ENCODE assay signal across 11 cellular contexts in the genomic region with DNA sequence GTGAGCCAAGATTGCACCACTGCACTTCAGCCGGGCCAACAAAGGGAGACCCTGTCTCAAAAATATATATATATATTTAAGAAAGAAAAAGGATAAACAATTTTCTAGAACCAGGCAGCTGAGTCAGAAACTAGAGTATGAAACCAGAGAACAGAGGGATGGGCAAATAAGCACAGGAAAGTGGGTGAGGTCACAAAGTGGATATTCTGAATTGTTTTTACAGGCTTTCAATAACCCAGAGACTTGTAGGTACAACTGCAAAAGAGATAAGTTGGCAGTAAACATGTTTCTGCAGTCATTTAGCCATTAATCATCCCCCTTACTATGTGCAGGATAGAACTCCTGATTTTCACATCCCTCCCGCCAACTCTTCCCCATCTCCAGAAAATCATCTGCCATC.
DNase-seq lines count a peak whose midpoint lies in the region; ATAC-seq and TF ChIP-seq lines count a peak whose summit lies in the region.
"Had no signal": no experiment of that assay in that cellular context is flagged by ENCODE, and none has a peak within 500 bp of the region (broad histone marks: within the 10 kb centered on the region; RNA-seq: fewer than 3 reads in every experiment).

No MANE protein-coding gene starts in this region.

- no peak overlapping the region for H3K4me2 ChIP-seq in osteoblast (ENCODE audit: insufficient read depth, low read length)

- H3K36me3 Mint-ChIP-seq in activated naive CD4-positive, alpha-beta T cell treated with anti-CD3 and anti-CD28 coated beads for 36 hours (ENCODE audit: low read depth), result peaks cover 22% of the 10 kb centered on the region
- peaks cover 16 to 20% of the 10 kb centered on the region in 2 donors for H3K36me3 Mint-ChIP-seq in activated naive CD4-positive, alpha-beta T cell treated with anti-CD3 and anti-CD28 coated beads, Interleukin-2, amount 50 U/mL, for 72 hours
- H3K36me3 Mint-ChIP-seq in activated T-helper 17 cell treated with anti-CD3 and anti-CD28 coated beads, Interleukin-2, amount 50 U/mL, for 72 hours (ENCODE audit: low read depth), result peaks cover 4% of the 10 kb centered on the region

- H3K4me3 Mint-ChIP-seq in activated naive CD4-positive, alpha-beta T cell treated with anti-CD3 and anti-CD28 coated beads for 36 hours, result no peak overlapping the region
- no peak overlapping the region for H3K4me3 Mint-ChIP-seq in activated T-helper 17 cell treated with anti-CD3 and anti-CD28 coated beads, Interleukin-2, amount 50 U/mL, for 72 hours

- H3K27ac ChIP-seq in osteoblast (ENCODE audit: low read depth, low read length), result no peak overlapping the region

- DNase-seq in activated naive CD4-positive, alpha-beta T cell treated with anti-CD3 and anti-CD28 coated beads for 36 hours, result no peak
- DNase-seq in activated naive CD4-positive, alpha-beta T cell treated with anti-CD3 and anti-CD28 coated beads, Interleukin-2, amount 50 U/mL, for 72 hours (ENCODE audit: low spot score in 2 of 2), result no peak
- peak; percentile 47 for DNase-seq in LHCN-M2 (ENCODE audit: low read depth)
- peak; percentile 10 for DNase-seq in osteoblast (ENCODE audit: insufficient read length, low spot score, missing footprints)
- no peak for DNase-seq in NCI-H1417 (lab: John Stamatoyannopoulos, UW)
- DNase-seq: NCI-H1694 treated with DMSO at 0.1 percent for 48 hours, NCI-H2171, NCI-H510A, SIG-M5 had no signal

- peak overlapping the region; percentile 1 for H3K27ac Mint-ChIP-seq in activated naive CD4-positive, alpha-beta T cell treated with anti-CD3 and anti-CD28 coated beads for 36 hours
- peak overlapping the region in 1 of 2 donors; percentile 33 for H3K27ac Mint-ChIP-seq in activated naive CD4-positive, alpha-beta T cell treated with anti-CD3 and anti-CD28 coated beads, Interleukin-2, amount 50 U/mL, for 72 hours
- H3K27ac Mint-ChIP-seq in activated T-helper 17 cell treated with anti-CD3 and anti-CD28 coated beads, Interleukin-2, amount 50 U/mL, for 72 hours, result peak overlapping the region; percentile 5

- ATAC-seq in activated naive CD4-positive, alpha-beta T cell treated with anti-CD3 and anti-CD28 coated beads, Interleukin-2, amount 50 U/mL, for 72 hours, result no peak
- no peak for ATAC-seq in activated T-helper 17 cell treated with anti-CD3 and anti-CD28 coated beads, Interleukin-2, amount 50 U/mL, for 72 hours (replicated peaks)
- ATAC-seq in HG02938 (IDR thresholded peaks at IDR 0.05; ENCODE audit: unreplicated experiment), result no peak

- CTCF ChIA-PET in activated naive CD4-positive, alpha-beta T cell treated with anti-CD3 and anti-CD28 coated beads for 36 hours (lab: Charles Lee), result interaction anchor here (1.8 kb wide), 1 partner anchor 10 kb away, joined by 12 read pairs; no protein-coding TSS in a partner anchor

- peaks cover 79% of the 10 kb centered on the region for H3K4me1 Mint-ChIP-seq in activated naive CD4-positive, alpha-beta T cell treated with anti-CD3 and anti-CD28 coated beads for 36 hours (ENCODE audit: low read depth)
- H3K4me1 Mint-ChIP-seq in activated T-helper 17 cell treated with anti-CD3 and anti-CD28 coated beads, Interleukin-2, amount 50 U/mL, for 72 hours, result peaks cover 47% of the 10 kb centered on the region

- H3K9me3 ChIP-seq in osteoblast (ENCODE audit: low read depth, low read length), result no peaks in the 10 kb centered on the region

- no peak overlapping the region for H3K4me3 ChIP-seq in osteoblast (ENCODE audit: insufficient read depth, low read length)

- no peaks in the 10 kb centered on the region for H3K36me3 ChIP-seq in osteoblast (ENCODE audit: insufficient read depth, low read length)

- no peak for TF ChIP-seq CTCF in osteoblast (IDR thresholded peaks at IDR 0.05; ENCODE audit: extremely low read depth, low read depth, low read length)

- peaks cover 3% of the 10 kb centered on the region for H3K9me3 Mint-ChIP-seq in activated naive CD4-positive, alpha-beta T cell treated with anti-CD3 and anti-CD28 coated beads for 36 hours
- H3K9me3 Mint-ChIP-seq in activated naive CD4-positive, alpha-beta T cell treated with anti-CD3 and anti-CD28 coated beads, Interleukin-2, amount 50 U/mL, for 72 hours, result peaks cover 9 to 23% of the 10 kb centered on the region in 2 donors
- peaks cover 9% of the 10 kb centered on the region for H3K9me3 Mint-ChIP-seq in activated T-helper 17 cell treated with anti-CD3 and anti-CD28 coated beads, Interleukin-2, amount 50 U/mL, for 72 hours

- H3K27me3 Mint-ChIP-seq in activated naive CD4-positive, alpha-beta T cell treated with anti-CD3 and anti-CD28 coated beads for 36 hours (ENCODE audit: low read depth), result no peaks in the 10 kb centered on the region
- no peaks in the 10 kb centered on the region for H3K27me3 Mint-ChIP-seq in activated T-helper 17 cell treated with anti-CD3 and anti-CD28 coated beads, Interleukin-2, amount 50 U/mL, for 72 hours

- no peaks in the 10 kb centered on the region for H3K4me1 ChIP-seq in osteoblast (ENCODE audit: insufficient read depth, low read length)

- intact Hi-C loops in activated naive CD4-positive, alpha-beta T cell treated with anti-CD3 and anti-CD28 coated beads for 36 hours (cut with micrococcal nuclease), result no loop called here

- H4K20me1 ChIP-seq in osteoblast (ENCODE audit: insufficient read depth, low read length), result no peaks in the 10 kb centered on the region

- H2AFZ ChIP-seq in osteoblast (ENCODE audit: low read length), result no peak overlapping the region

- no peaks in the 10 kb centered on the region for H3K27me3 ChIP-seq in osteoblast (ENCODE audit: insufficient read depth, low read length)

- no peaks in the 10 kb centered on the region for H3K79me2 ChIP-seq in osteoblast (ENCODE audit: insufficient read depth, low read length)

Comparison
In these comparisons a context has a peak if more than half of its experiments do, and no peak if none do; other contexts are left out.
1. DNase-seq: peak in LHCN-M2 (single experiment) and osteoblast (single experiment); none in activated naive CD4-positive, alpha-beta T cell treated with anti-CD3 and anti-CD28 coated beads for 36 hours (single experiment), activated naive CD4-positive, alpha-beta T cell treated with anti-CD3 and anti-CD28 coated beads, Interleukin-2, amount 50 U/mL, for 72 hours (0 of 2) and NCI-H1417 (0 of 3).